8 cellular contexts compared by ENCODE assay signal in genomic region chr12:122980192-122981035, GRCh38. TPM values are rescaled to one million over a fixed set of nuclear protein-coding genes. Genes with fewer than 3 reads are reported as not detected.
A peak's percentile ranks its signal among the peaks of the same experiment; 100 is the strongest.
DNase-seq lines count a peak whose midpoint lies in the region; ATAC-seq, FAIRE-seq and TF ChIP-seq lines count a peak whose summit lies in the region.

ARL6IP4 (plus strand) TSS chr12:122980681; CDS start chr12:122981140, 459 bp downstream.

- H4K20me1 ChIP-seq in H1 (replicated peaks in 1 of 2; ENCODE audit: control insufficient read depth in 1 of 2, insufficient read depth in 2 of 2, low read length in 2 of 2), result peaks cover 0 to 12% of the 10 kb centered on the region in 2 experiments

- peaks cover 7% of the 10 kb centered on the region; the same call in 1 of the 2 replicates for H3K79me1 ChIP-seq in H1 (ENCODE audit: low read depth, low read length)
- H3K79me1 ChIP-seq in mesenchymal stem cell (replicated peaks; ENCODE audit: low read length, poor library complexity, severe bottlenecking), result peaks cover 40% of the 10 kb centered on the region

- H3K9me3 ChIP-seq in H1 (ENCODE audit: insufficient read depth in 2 of 2, low read depth in 1 of 2, low read length in 1 of 2), result no peaks in the 10 kb centered on the region
- H3K9me3 ChIP-seq in mesenchymal stem cell (ENCODE audit: control insufficient read depth, low read length), result no peaks in the 10 kb centered on the region

- no peak within 1 kb of the TSS for H2BK20ac ChIP-seq in H1 (ENCODE audit: low read length)

- H3K18ac ChIP-seq in H1 (ENCODE audit: extremely low read depth, low read length) (peak within 1 kb of the TSS; percentile 71), mesenchymal stem cell (ENCODE audit: low read depth in 1 of 2, low read length in 2 of 2) (peak within 1 kb of the TSS; percentile 95 to 97)

- peak within 1 kb of the TSS; percentile 28 for H4K5ac ChIP-seq in H1 (ENCODE audit: insufficient read length, low read depth, low read length)

- H3K4me1 ChIP-seq in H1 (replicated peaks in 1 of 4; ENCODE audit: control insufficient read depth in 3 of 4, insufficient read depth in 4 of 4, low read length in 3 of 4) (peaks cover 0 to 20% (median 11%) of the 10 kb centered on the region in 4 experiments; a peak in 6 of 7 replicates), mesenchymal stem cell (ENCODE audit: control insufficient read depth, insufficient read depth, low read depth, low read length) (peaks cover 71% of the 10 kb centered on the region)

- CTCF ChIA-PET in activated CD8-positive, alpha-beta memory T cell treated with anti-CD3 and anti-CD28 coated beads for 36 hours (lab: Charles Lee), result interaction anchor here (0.7 kb wide), 1 partner anchor 258 kb away, joined by 7 read pairs; no protein-coding TSS in a partner anchor
- CTCF ChIA-PET in H1 (lab: Charles Lee; ENCODE audit: partially characterized antibody), result interaction anchor here (0.6 to 1.8 kb wide), 6 partner anchors 113 to 490 kb away, joined by 3 to 5 read pairs (median 4); partner anchors contain the start of genes MPHOSPH9 and MTRFR

- FAIRE-seq in H1 (lab: Jason Lieb, UNC), result no peak

- 0 out of 4 replicates have a peak, but pooled peaks of 1 of the 2 experiments have one; percentile 3 for TF ChIP-seq RAD21 in H1 (IDR thresholded peaks at IDR 0.05 in 1 of 2, conservative IDR thresholded peaks at IDR 0.05 in 1 of 2; ENCODE audit: low read depth in 2 of 2, low read length in 2 of 2)

- no peak within 1 kb of the TSS for H3K23ac ChIP-seq in H1 (ENCODE audit: insufficient read length)
- H3K23ac ChIP-seq in mesenchymal stem cell (ENCODE audit: low read length in 2 of 2), result peak within 1 kb of the TSS in 1 of 2 experiments; percentile 48

- no peak within 1 kb of the TSS for H2BK120ac ChIP-seq in H1 (replicated peaks; ENCODE audit: low read depth, low read length)
- peak within 1 kb of the TSS; percentile 94 for H2BK120ac ChIP-seq in mesenchymal stem cell (ENCODE audit: low read depth, low read length)

- TF ChIP-seq POLR2A in H1 (IDR thresholded peaks at IDR 0.05; ENCODE audit: control extremely low read depth in 1 of 2, low read depth in 2 of 2, low read length in 2 of 2), result peak in 1 of 2 experiments; percentile 50; a peak in 1 of 3 replicates

- H4K91ac ChIP-seq in H1 (replicated peaks; ENCODE audit: insufficient read length, low read length) (peak within 1 kb of the TSS; percentile 82), mesenchymal stem cell (ENCODE audit: low read length) (peak within 1 kb of the TSS; percentile 96)

- 4% methylated on average over 69 of the region's 96 CpGs; no CpG with 5 or more reads in 1 of the 2 experiments for WGBS in H1 (ENCODE audit: extremely low coverage in 1 of 2, insufficient coverage in 1 of 2, insufficient read length in 1 of 2, insufficient replicate concordance in 2 of 2, low coverage in 1 of 2, low lambda C conversion rate in 2 of 2, missing lambda C conversion rate in 1 of 2), 2 experiments
- WGBS in mesenchymal stem cell, result under 1% methylated on average over 66 of the region's 96 CpGs

- DNase-seq in SKM-1 treated with dmso at 0.1 percent for 144 hours (lab: John Stamatoyannopoulos, UW; ENCODE audit: unreplicated experiment) (peak; percentile 35), SKM-1 (lab: John Stamatoyannopoulos, UW; ENCODE audit: unreplicated experiment) (no peak), NCI-H510A (lab: John Stamatoyannopoulos, UW) (peak; percentile 39), H1 (ENCODE audit: low read depth in 1 of 2, low spot score in 2 of 2) (peak in 1 of 2 experiments; percentile 78), mesenchymal stem cell (peak; percentile 70)
- DNase-seq in stimulated activated CD8-positive, alpha-beta memory T cell treated with anti-CD3 and anti-CD28 coated beads, Interleukin-15, amount 100 ng/mL, for 24 hours (ENCODE audit: low read depth), result peak; percentile 54

- no peak for TF ChIP-seq CTCF in H1 (IDR thresholded peaks at IDR 0.05; ENCODE audit: control extremely low read depth in 1 of 3, insufficient read depth in 1 of 3, low read depth in 1 of 3, low read length in 3 of 3)

- peaks cover 20% of the 10 kb centered on the region; the same call in 1 of the 2 replicates for H3K23me2 ChIP-seq in H1 (ENCODE audit: low read depth, low read length)

- H2BK15ac ChIP-seq in H1 (ENCODE audit: low read length), result 0 out of 2 replicates have a peak within 1 kb of the TSS, but pooled peaks have one; percentile 16
- peak within 1 kb of the TSS; percentile 96 for H2BK15ac ChIP-seq in mesenchymal stem cell (ENCODE audit: low read depth, poor library complexity, severe bottlenecking)

- POLR2A ChIA-PET in activated CD8-positive, alpha-beta memory T cell treated with anti-CD3 and anti-CD28 coated beads for 36 hours (lab: Charles Lee), result interaction anchor here (1.0 kb wide), 1 partner anchor 171 kb away, joined by 3 read pairs; the partner anchor contains the start of gene PITPNM2
- POLR2A ChIA-PET in H1 (lab: Charles Lee; ENCODE audit: partially characterized antibody), result interaction anchor here (0.8 to 2.8 kb wide), 16 partner anchors 10 to 252 kb away, joined by 3 to 13 read pairs (median 3); partner anchors contain the start of genes MPHOSPH9 and MTRFR

- H2BK12ac ChIP-seq in H1 (ENCODE audit: low read depth, low read length) (0 out of 2 replicates have a peak within 1 kb of the TSS, but pooled peaks have one; percentile 39), mesenchymal stem cell (ENCODE audit: low read length in 2 of 2) (peak within 1 kb of the TSS; percentile 9 to 68)

- ATAC-seq in HG02970 (IDR thresholded peaks at IDR 0.05; ENCODE audit: low FRiP score, unreplicated experiment), result peak; percentile 57

- H3K9ac ChIP-seq in H1 (replicated peaks in 1 of 4; ENCODE audit: extremely low read depth in 1 of 4, low read depth in 3 of 4, low read length in 3 of 4) (peak within 1 kb of the TSS; percentile 66 to 88 (median 78)), mesenchymal stem cell (ENCODE audit: low read length) (peak within 1 kb of the TSS; percentile 92)

- H3K4ac ChIP-seq in H1 (replicated peaks; ENCODE audit: insufficient read length, low read depth, low read length) (peak within 1 kb of the TSS; percentile 48), mesenchymal stem cell (ENCODE audit: low read depth in 1 of 2, low read length in 2 of 2) (peak within 1 kb of the TSS; percentile 84 to 98)

- H3K4me2 ChIP-seq in H1 (ENCODE audit: insufficient read depth in 1 of 2, low read depth in 2 of 2, low read length in 2 of 2) (peak within 1 kb of the TSS; percentile 90 to 95), mesenchymal stem cell (ENCODE audit: low read length, poor library complexity, severe bottlenecking) (peak within 1 kb of the TSS; percentile 81)

- H3K36me3 ChIP-seq in H1 (ENCODE audit: control insufficient read depth in 2 of 4, insufficient read depth in 4 of 4, low read length in 3 of 4) (peaks cover 0 to 6% (median 1%) of the 10 kb centered on the region in 4 experiments; a peak in 2 of 8 replicates), mesenchymal stem cell (ENCODE audit: control insufficient read depth in 1 of 2, insufficient read depth in 2 of 2, low read depth in 1 of 2, low read length in 2 of 2) (peaks cover 27 to 60% of the 10 kb centered on the region in 2 experiments)

- H3K56ac ChIP-seq in H1 (replicated peaks; ENCODE audit: insufficient read length, low read depth, low read length), result peak within 1 kb of the TSS; percentile 47

- H3K27me3 ChIP-seq in H1 (replicated peaks in 1 of 4; ENCODE audit: control insufficient read depth in 3 of 4, extremely low read depth in 1 of 4, insufficient read depth in 3 of 4, low read length in 3 of 4) (no peaks in the 10 kb centered on the region), mesenchymal stem cell (ENCODE audit: control insufficient read depth in 1 of 2, insufficient read depth in 1 of 2, low read length in 2 of 2) (no peaks in the 10 kb centered on the region)

- H3K4me3 ChIP-seq in H1 (ENCODE audit: extremely low read depth in 1 of 4, insufficient read depth in 2 of 4, low read depth in 3 of 4, low read length in 4 of 4) (peak within 1 kb of the TSS; percentile 77 to 92 (median 85)), mesenchymal stem cell (ENCODE audit: insufficient read depth in 1 of 2, low read depth in 1 of 2, low read length in 2 of 2) (peak within 1 kb of the TSS; percentile 84 to 98)

- H2AK5ac ChIP-seq in H1 (ENCODE audit: low read depth, low read length), result peak within 1 kb of the TSS; percentile 88; the same call in 1 of the 2 replicates
- peak within 1 kb of the TSS; percentile 72 for H2AK5ac ChIP-seq in mesenchymal stem cell (ENCODE audit: low read length, severe bottlenecking)

- peaks cover 0 to 10% of the 10 kb centered on the region in 2 experiments; a peak in 1 of 4 replicates for H3K79me2 ChIP-seq in H1 (ENCODE audit: control insufficient read depth in 1 of 2, insufficient read depth in 2 of 2, low read length in 2 of 2)

- peak within 1 kb of the TSS; percentile 95 for H4K8ac ChIP-seq in H1 (ENCODE audit: extremely low read depth, insufficient read depth, low read length)
- H4K8ac ChIP-seq in mesenchymal stem cell (ENCODE audit: low read length), result peak within 1 kb of the TSS; percentile 98

- H2BK5ac ChIP-seq in H1 (ENCODE audit: low read depth, low read length) (peak within 1 kb of the TSS; percentile 87; the same call in 1 of the 2 replicates), mesenchymal stem cell (ENCODE audit: low read depth, low read length, poor library complexity, severe bottlenecking) (no peak within 1 kb of the TSS)

- no peak within 1 kb of the TSS for H3K14ac ChIP-seq in H1 (ENCODE audit: insufficient read length)
- H3K14ac ChIP-seq in mesenchymal stem cell (ENCODE audit: low read length in 2 of 2), result peak within 1 kb of the TSS; percentile 69 to 97

- H2AFZ ChIP-seq in H1 (ENCODE audit: low read length) (peak within 1 kb of the TSS; percentile 42; the same call in 1 of the 2 replicates), mesenchymal stem cell (ENCODE audit: low read depth, low read length) (peak within 1 kb of the TSS; percentile 83)

- H3K27ac ChIP-seq in H1 (ENCODE audit: low read depth, low read length) (peak within 1 kb of the TSS; percentile 47), mesenchymal stem cell (ENCODE audit: low read length, poor library complexity, severe bottlenecking) (peak within 1 kb of the TSS; percentile 65)

- no peak for TF ChIP-seq EP300 in H1 (IDR thresholded peaks at IDR 0.05; ENCODE audit: borderline replicate concordance in 1 of 2, low read depth in 2 of 2, low read length in 2 of 2)

RNA-seq across cellular contexts. Expression of gene ARL6IP4, which starts in this region (rescaled TPM):
- 100 to 1,000 TPM; 172 to 180 TPM for total RNA-seq in activated CD8-positive, alpha-beta memory T cell treated with anti-CD3 and anti-CD28 coated beads for 36 hours
- total RNA-seq in H1 (2021; fragmentation: NEBNext Ultra II Directional; extraction: Animal tissue kit (Norgen Biotek cat#: 25700)), result 109 and 115 TPM in 2 replicates
- 76.4 and 97.6 TPM in 2 replicates for polyA plus RNA-seq in H1 (2011; rRNA removed)
- polyA plus RNA-seq in H1 (2011; cell fraction: cytosol; rRNA removed), result 167 TPM
- polyA plus RNA-seq in H1 (2011; cell fraction: nucleus; rRNA removed), result 189 TPM
- polyA plus RNA-seq in H1 (2012, experiment 1 of 2), result 132 to 155 TPM (median 146 TPM) in 4 replicates
- 99.7 TPM for polyA plus RNA-seq in H1 (2012, experiment 2 of 2)
- polyA plus RNA-seq in H1 (2013, experiment 1 of 2), result 111 TPM
- polyA plus RNA-seq in H1 (2013, experiment 2 of 2), result 111 TPM
- 18.1 and 21.2 TPM in 2 replicates for polyA minus RNA-seq in H1 (2011; rRNA and poly(A)+ RNA removed)
- polyA minus RNA-seq in H1 (2011; cell fraction: cytosol; rRNA and poly(A)+ RNA removed), result 44.5 TPM
- 19.1 TPM for polyA minus RNA-seq in H1 (2011; cell fraction: nucleus; rRNA and poly(A)+ RNA removed)
- 142 TPM for polyA plus RNA-seq in mesenchymal stem cell (2013, experiment 1 of 2)
- 146 TPM for polyA plus RNA-seq in mesenchymal stem cell (2013, experiment 2 of 2)
